Comparison of ENCODE assay signal across 8 cellular contexts in the genomic region with DNA sequence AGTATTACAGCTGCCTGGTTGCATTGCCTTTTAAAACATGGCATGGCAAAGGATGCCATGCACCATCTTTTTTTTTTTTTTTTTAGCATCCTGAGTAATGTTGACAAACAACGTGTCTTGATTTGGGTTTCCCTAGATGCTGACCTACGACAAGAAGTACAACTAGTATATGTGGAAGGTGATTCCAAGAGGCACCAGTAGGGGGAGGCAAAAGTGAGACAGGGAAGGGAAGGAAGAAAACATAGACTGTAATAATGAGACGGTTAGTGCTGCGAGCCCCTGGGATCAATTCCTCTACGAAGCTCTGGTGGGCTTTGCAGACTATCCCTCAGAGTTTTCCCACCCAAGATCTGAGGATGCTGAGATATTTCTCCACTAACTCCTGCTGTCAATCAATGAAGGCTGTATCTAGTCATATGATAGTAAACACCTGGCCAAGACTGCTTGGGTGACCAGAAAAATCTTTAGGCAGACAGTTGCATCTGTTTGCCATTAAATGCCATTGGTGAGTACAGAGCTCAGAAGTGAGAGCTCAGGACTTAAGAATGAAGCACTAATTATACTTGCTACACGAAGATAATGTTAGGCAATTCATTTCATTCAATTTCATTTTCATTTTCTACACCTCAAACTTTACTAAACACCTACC.
A peak's percentile ranks its signal among the peaks of the same experiment; 100 is the strongest.
DNase-seq lines count a peak whose midpoint lies in the region; ATAC-seq and TF ChIP-seq lines count a peak whose summit lies in the region.

No MANE protein-coding gene starts in this region.

- H3K4me2 ChIP-seq in fibroblast of lung (ENCODE audit: extremely low read depth, insufficient read depth, low read length) = no peak overlapping the region

- H3K9me3 Mint-ChIP-seq in CD14-positive monocyte = no peaks in the 10 kb centered on the region
- H3K9me3 Mint-ChIP-seq in effector memory CD8-positive, alpha-beta T cell = peaks cover 0 to 5% of the 10 kb centered on the region in 2 donors

- TF ChIP-seq CTCF in CD14-positive monocyte (IDR thresholded peaks at IDR 0.05) (peak; percentile 68), fibroblast of lung (conservative IDR thresholded peaks at IDR 0.05 in 1 of 2, IDR thresholded peaks at IDR 0.05 in 1 of 2; ENCODE audit: low read depth in 1 of 2, low read length in 2 of 2) (peak; percentile 40 to 69)

- H3K27me3 ChIP-seq in fibroblast of lung (ENCODE audit: control insufficient read depth, insufficient read depth, low read length) = no peaks in the 10 kb centered on the region

- no peak overlapping the region for H3K9ac ChIP-seq in fibroblast of lung (ENCODE audit: insufficient read depth, low read length)

- no peak overlapping the region for H3K27ac Mint-ChIP-seq in CD14-positive monocyte
- no peak overlapping the region for H3K27ac Mint-ChIP-seq in effector memory CD8-positive, alpha-beta T cell

- no peaks in the 10 kb centered on the region for H3K36me3 ChIP-seq in fibroblast of lung (ENCODE audit: control insufficient read depth, insufficient read depth, low read length)

- no peaks in the 10 kb centered on the region for H3K4me1 ChIP-seq in fibroblast of lung (ENCODE audit: control insufficient read depth, extremely low read depth, insufficient read depth, low read length)

- no peak overlapping the region for H3K4me3 ChIP-seq in fibroblast of lung (replicated peaks in 1 of 4; ENCODE audit: control extremely low read depth in 1 of 4, insufficient read depth in 1 of 4, low read depth in 3 of 4, low read length in 4 of 4)

- no peaks in the 10 kb centered on the region for H3K27me3 Mint-ChIP-seq in CD14-positive monocyte (ENCODE audit: low read depth in 3 of 3)
- no peaks in the 10 kb centered on the region for H3K27me3 Mint-ChIP-seq in effector memory CD8-positive, alpha-beta T cell

- ATAC-seq in GM19452 (IDR thresholded peaks at IDR 0.05; ENCODE audit: unreplicated experiment) (peak; percentile 70), HG03565 (IDR thresholded peaks at IDR 0.05; ENCODE audit: unreplicated experiment) (no peak)
- ATAC-seq in effector memory CD8-positive, alpha-beta T cell (replicated peaks) = no peak

- no peak overlapping the region for H3K27ac ChIP-seq in fibroblast of lung (ENCODE audit: insufficient read depth, low read length)

- peaks cover 4% of the 10 kb centered on the region for H3K4me1 Mint-ChIP-seq in CD14-positive monocyte
- H3K4me1 Mint-ChIP-seq in effector memory CD8-positive, alpha-beta T cell (ENCODE audit: low read depth in 2 of 2) = no peaks in the 10 kb centered on the region

- intact Hi-C loops in CD14-positive monocyte (cut with micrococcal nuclease) = no loop called here

- no peaks in the 10 kb centered on the region for H3K9me3 ChIP-seq in fibroblast of lung (ENCODE audit: control insufficient read depth, insufficient read depth, low read depth, low read length)

- H2AFZ ChIP-seq in fibroblast of lung (ENCODE audit: low read length) = no peak overlapping the region

- H4K20me1 ChIP-seq in fibroblast of lung (ENCODE audit: control insufficient read depth, extremely low read depth, insufficient read depth, low read length) = no peaks in the 10 kb centered on the region

- H3K36me3 Mint-ChIP-seq in CD14-positive monocyte = no peaks in the 10 kb centered on the region
- H3K36me3 Mint-ChIP-seq in effector memory CD8-positive, alpha-beta T cell (ENCODE audit: insufficient read depth) = no peaks in the 10 kb centered on the region

- H3K4me3 Mint-ChIP-seq in CD14-positive monocyte = no peak overlapping the region
- no peak overlapping the region for H3K4me3 Mint-ChIP-seq in effector memory CD8-positive, alpha-beta T cell

- no peaks in the 10 kb centered on the region for H3K79me2 ChIP-seq in fibroblast of lung (ENCODE audit: control insufficient read depth, insufficient read depth, low read length)

- DNase-seq in CD14-positive monocyte (ENCODE audit: low spot score) (no peak), NCI-H748 treated with DMSO at 0.1 percent for 48 hours (lab: John Stamatoyannopoulos, UW) (peak; percentile 7), fibroblast of lung (ENCODE audit: low read depth in 2 of 2) (peak; percentile 19 to 34), NCI-H2171 (lab: John Stamatoyannopoulos, UW) (no peak)
- no peak for DNase-seq in effector memory CD8-positive, alpha-beta T cell
- DNase-seq in stimulated activated CD4-positive, alpha-beta T cell treated with anti-CD3 and anti-CD28 coated beads, Interleukin-4, amount 100 ng/mL, for 24 hours = no peak

Comparison
In these comparisons a context has a peak if more than half of its experiments do, and no peak if none do; other contexts are left out.
1. DNase-seq: peak in NCI-H748 treated with DMSO at 0.1 percent for 48 hours (single experiment) and fibroblast of lung (2 of 2); none in CD14-positive monocyte (single experiment), effector memory CD8-positive, alpha-beta T cell (0 of 3), NCI-H2171 (single experiment) and stimulated activated CD4-positive, alpha-beta T cell treated with anti-CD3 and anti-CD28 coated beads, Interleukin-4, amount 100 ng/mL, for 24 hours (single experiment).